ENCODE assay signal across 10 cellular contexts in the genomic region with DNA sequence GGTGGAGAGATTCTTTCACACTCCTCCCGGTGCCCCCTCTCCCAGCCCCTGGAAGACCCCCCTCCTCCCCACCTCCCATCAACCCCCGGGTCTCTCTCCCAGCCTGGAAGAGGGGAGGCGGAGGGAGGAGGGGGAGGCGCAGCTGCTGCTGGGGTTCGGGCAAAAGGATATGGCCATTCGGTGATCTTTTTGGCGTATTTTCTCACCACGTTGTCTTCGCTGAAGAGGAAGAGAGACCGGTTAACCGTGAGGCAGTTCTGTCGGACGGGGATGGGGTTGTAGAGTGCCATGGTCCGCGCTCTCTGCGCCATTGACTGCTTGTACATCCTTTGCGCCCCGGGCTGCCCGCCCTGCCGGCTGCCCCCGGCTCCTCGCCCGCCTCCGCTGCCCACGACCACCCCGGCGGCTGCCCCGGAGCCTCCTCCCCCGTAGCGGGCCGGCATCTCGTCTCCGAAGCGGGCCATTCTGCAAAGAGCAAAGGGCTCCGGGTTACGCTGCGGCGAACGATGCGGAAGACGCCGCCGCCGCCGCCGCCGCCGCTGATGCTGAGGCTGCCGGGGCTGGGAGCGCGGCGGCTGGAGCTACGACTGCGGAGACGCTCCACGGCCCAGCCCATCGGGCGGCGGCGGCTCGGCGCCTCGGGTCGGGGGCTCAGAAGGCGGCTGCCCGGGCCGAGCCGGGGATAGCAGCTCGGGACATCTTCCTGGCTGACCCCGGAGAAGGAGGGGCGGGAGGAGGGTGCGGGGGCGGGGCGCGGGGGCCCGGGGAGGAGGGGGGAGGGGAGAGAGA. TPM values are rescaled to one million over a fixed set of nuclear protein-coding genes. Genes with fewer than 3 reads are reported as not detected.
A peak's percentile ranks its signal among the peaks of the same experiment; 100 is the strongest.
DNase-seq lines count a peak whose midpoint lies in the region; TF ChIP-seq lines count a peak whose summit lies in the region.
"Had no signal": no experiment of that assay in that cellular context is flagged by ENCODE, and none has a peak within 500 bp of the region (broad histone marks: within the 10 kb centered on the region; RNA-seq: fewer than 3 reads in every experiment).

A gene (minus strand): TSS at position 719 of the 789 bp plus-strand sequence. CDS start 255 bp downstream, at position 464.

- peak; percentile 22 for DNase-seq in NCI-H82 (lab: John Stamatoyannopoulos, UW)
- no peak for DNase-seq in NCI-H82 treated with DMSO at 0.1 percent for 48 hours (lab: John Stamatoyannopoulos, UW; ENCODE audit: unreplicated experiment)
- DNase-seq in adipocyte (ENCODE audit: low read depth), result peak; percentile 51
- DNase-seq in immature natural killer cell, result no peak
- no peak for DNase-seq in suprapubic skin (ENCODE audit: low spot score in 2 of 2)
- DNase-seq in SIG-M5 treated with dmso at 0.1 percent for 504 hours (lab: John Stamatoyannopoulos, UW; ENCODE audit: unreplicated experiment), result no peak
- DNase-seq in PC-9, result no peak
- no peak for DNase-seq in hippocampal formation (lab: John Stamatoyannopoulos, UW)
- DNase-seq: NCI-H1105; stimulated activated naive CD4-positive, alpha-beta T cell treated with Interleukin-2 at 50 U/mL for 16 hours had no signal

- H4K20me1 ChIP-seq in PC-9 (ENCODE audit: insufficient read depth), result no peaks in the 10 kb centered on the region

- no peak for TF ChIP-seq POLR2A in suprapubic skin (IDR thresholded peaks at IDR 0.05)

- no peak within 1 kb of the TSS for H2AFZ ChIP-seq in PC-9

- H3K27ac ChIP-seq in suprapubic skin (no peak within 1 kb of the TSS), PC-9 (no peak within 1 kb of the TSS)

- no peak within 1 kb of the TSS for H3K4me2 ChIP-seq in PC-9

- CTCF ChIA-PET in PC-9 (lab: Charles Lee), result no interaction called here

- H3K4me3 ChIP-seq in adipocyte (ENCODE audit: low read length), result peak within 1 kb of the TSS; percentile 85
- H3K4me3 ChIP-seq in suprapubic skin, result peak within 1 kb of the TSS; percentile 36
- H3K4me3 ChIP-seq in PC-9, result no peak within 1 kb of the TSS

- 2% methylated on average over 40 of the region's 76 CpGs for WGBS in suprapubic skin

- H3K27me3 ChIP-seq in adipocyte (replicated peaks; ENCODE audit: control insufficient read depth, insufficient read depth, low read length) (peaks cover 9% of the 10 kb centered on the region), suprapubic skin (peaks cover 78% of the 10 kb centered on the region), PC-9 (ENCODE audit: insufficient read depth, low read depth) (peaks cover 79% of the 10 kb centered on the region)

- H3K27me3 Mint-ChIP-seq in immature natural killer cell (ENCODE audit: low read depth in 3 of 3), result peaks cover 15 to 17% (median 16%) of the 10 kb centered on the region in 3 donors

- no peak for TF ChIP-seq EP300 in suprapubic skin (IDR thresholded peaks at IDR 0.05)

- BruUV-seq in PC-9 (replicated peaks; lab: Mats Ljungman, UMichigan), result no TSS peak

- peaks cover 13% of the 10 kb centered on the region for H3K4me1 ChIP-seq in adipocyte (ENCODE audit: control insufficient read depth, insufficient read depth, low read length)
- H3K4me1 ChIP-seq in suprapubic skin, result peaks cover 7% of the 10 kb centered on the region
- no peaks in the 10 kb centered on the region for H3K4me1 ChIP-seq in PC-9 (replicated peaks; ENCODE audit: insufficient read depth)

- POLR2A ChIA-PET in PC-9 (lab: Charles Lee; ENCODE audit: unreplicated experiment), result no interaction called here

- H3K4me3 Mint-ChIP-seq in immature natural killer cell, result peak within 1 kb of the TSS; percentile 18 to 54 (median 29)

- H3K79me2 ChIP-seq in PC-9 (ENCODE audit: low read depth), result no peaks in the 10 kb centered on the region

- H3K36me3 ChIP-seq in adipocyte (ENCODE audit: control insufficient read depth, insufficient read depth, low read length, severe bottlenecking) (no peaks in the 10 kb centered on the region), suprapubic skin (no peaks in the 10 kb centered on the region), PC-9 (ENCODE audit: low read depth) (no peaks in the 10 kb centered on the region)

- H3K4me1 Mint-ChIP-seq in immature natural killer cell, result peaks cover 0 to 3% of the 10 kb centered on the region in 2 donors

- no peaks in the 10 kb centered on the region for H3K36me3 Mint-ChIP-seq in immature natural killer cell

- intact Hi-C loops in PC-9 (cut with micrococcal nuclease; ENCODE audit: unreplicated experiment), result no loop called here

- no peak for TF ChIP-seq CTCF in suprapubic skin (IDR thresholded peaks at IDR 0.05)
- no peak for TF ChIP-seq CTCF in PC-9 (conservative IDR thresholded peaks at IDR 0.05)

- no peak within 1 kb of the TSS for H3K27ac Mint-ChIP-seq in immature natural killer cell

- peak within 1 kb of the TSS; percentile 80 for H3K9ac ChIP-seq in adipocyte (ENCODE audit: low read length)

- no peaks in the 10 kb centered on the region for H3F3A ChIP-seq in PC-9 (ENCODE audit: insufficient read depth, low read depth)

- H3K9me3 ChIP-seq in adipocyte (ENCODE audit: control insufficient read depth, low read length), result peaks cover 3% of the 10 kb centered on the region
- no peaks in the 10 kb centered on the region for H3K9me3 ChIP-seq in suprapubic skin
- no peaks in the 10 kb centered on the region for H3K9me3 ChIP-seq in PC-9 (ENCODE audit: insufficient read depth, low read depth)

- H3K9me2 ChIP-seq in PC-9 (ENCODE audit: insufficient read depth), result no peaks in the 10 kb centered on the region

- H3K9me3 Mint-ChIP-seq in immature natural killer cell, result peaks cover 0 to 2% (median 0%) of the 10 kb centered on the region in 6 donors

RNA-seq across cellular contexts. Expression of the gene that starts here (rescaled TPM):
- 1 to 10 TPM in 1 of 3 donors, under 1 TPM in 1, not detected in 1; 0.12 to 1.4 TPM for polyA plus RNA-seq in immature natural killer cell
- total RNA-seq in suprapubic skin (under 1 TPM; 0.26 to 0.42 (median 0.35) TPM), PC-9 (2021) (0.35 and 0.38 TPM in 2 replicates)

Comparison
In these comparisons a context has a peak if more than half of its experiments do, and no peak if none do; other contexts are left out.
1. DNase-seq: peak in NCI-H82 (single experiment) and adipocyte (single experiment); none in NCI-H82 treated with DMSO at 0.1 percent for 48 hours (single experiment), immature natural killer cell (0 of 3), suprapubic skin (0 of 2), SIG-M5 treated with dmso at 0.1 percent for 504 hours (single experiment), PC-9 (0 of 2) and hippocampal formation (0 of 2).